1 cellular context compared by ENCODE assay signal in genomic region chr7:130379551-130380120, GRCh38.
TF ChIP-seq lines count a peak whose summit lies in the region.

No MANE protein-coding gene starts in this region.

TF ChIP-seq in GM23338, 12 proteins besides CTCF, POLR2A, EP300 and RAD21 (continued from another document):
- TF ChIP-seq, protein P1, sequence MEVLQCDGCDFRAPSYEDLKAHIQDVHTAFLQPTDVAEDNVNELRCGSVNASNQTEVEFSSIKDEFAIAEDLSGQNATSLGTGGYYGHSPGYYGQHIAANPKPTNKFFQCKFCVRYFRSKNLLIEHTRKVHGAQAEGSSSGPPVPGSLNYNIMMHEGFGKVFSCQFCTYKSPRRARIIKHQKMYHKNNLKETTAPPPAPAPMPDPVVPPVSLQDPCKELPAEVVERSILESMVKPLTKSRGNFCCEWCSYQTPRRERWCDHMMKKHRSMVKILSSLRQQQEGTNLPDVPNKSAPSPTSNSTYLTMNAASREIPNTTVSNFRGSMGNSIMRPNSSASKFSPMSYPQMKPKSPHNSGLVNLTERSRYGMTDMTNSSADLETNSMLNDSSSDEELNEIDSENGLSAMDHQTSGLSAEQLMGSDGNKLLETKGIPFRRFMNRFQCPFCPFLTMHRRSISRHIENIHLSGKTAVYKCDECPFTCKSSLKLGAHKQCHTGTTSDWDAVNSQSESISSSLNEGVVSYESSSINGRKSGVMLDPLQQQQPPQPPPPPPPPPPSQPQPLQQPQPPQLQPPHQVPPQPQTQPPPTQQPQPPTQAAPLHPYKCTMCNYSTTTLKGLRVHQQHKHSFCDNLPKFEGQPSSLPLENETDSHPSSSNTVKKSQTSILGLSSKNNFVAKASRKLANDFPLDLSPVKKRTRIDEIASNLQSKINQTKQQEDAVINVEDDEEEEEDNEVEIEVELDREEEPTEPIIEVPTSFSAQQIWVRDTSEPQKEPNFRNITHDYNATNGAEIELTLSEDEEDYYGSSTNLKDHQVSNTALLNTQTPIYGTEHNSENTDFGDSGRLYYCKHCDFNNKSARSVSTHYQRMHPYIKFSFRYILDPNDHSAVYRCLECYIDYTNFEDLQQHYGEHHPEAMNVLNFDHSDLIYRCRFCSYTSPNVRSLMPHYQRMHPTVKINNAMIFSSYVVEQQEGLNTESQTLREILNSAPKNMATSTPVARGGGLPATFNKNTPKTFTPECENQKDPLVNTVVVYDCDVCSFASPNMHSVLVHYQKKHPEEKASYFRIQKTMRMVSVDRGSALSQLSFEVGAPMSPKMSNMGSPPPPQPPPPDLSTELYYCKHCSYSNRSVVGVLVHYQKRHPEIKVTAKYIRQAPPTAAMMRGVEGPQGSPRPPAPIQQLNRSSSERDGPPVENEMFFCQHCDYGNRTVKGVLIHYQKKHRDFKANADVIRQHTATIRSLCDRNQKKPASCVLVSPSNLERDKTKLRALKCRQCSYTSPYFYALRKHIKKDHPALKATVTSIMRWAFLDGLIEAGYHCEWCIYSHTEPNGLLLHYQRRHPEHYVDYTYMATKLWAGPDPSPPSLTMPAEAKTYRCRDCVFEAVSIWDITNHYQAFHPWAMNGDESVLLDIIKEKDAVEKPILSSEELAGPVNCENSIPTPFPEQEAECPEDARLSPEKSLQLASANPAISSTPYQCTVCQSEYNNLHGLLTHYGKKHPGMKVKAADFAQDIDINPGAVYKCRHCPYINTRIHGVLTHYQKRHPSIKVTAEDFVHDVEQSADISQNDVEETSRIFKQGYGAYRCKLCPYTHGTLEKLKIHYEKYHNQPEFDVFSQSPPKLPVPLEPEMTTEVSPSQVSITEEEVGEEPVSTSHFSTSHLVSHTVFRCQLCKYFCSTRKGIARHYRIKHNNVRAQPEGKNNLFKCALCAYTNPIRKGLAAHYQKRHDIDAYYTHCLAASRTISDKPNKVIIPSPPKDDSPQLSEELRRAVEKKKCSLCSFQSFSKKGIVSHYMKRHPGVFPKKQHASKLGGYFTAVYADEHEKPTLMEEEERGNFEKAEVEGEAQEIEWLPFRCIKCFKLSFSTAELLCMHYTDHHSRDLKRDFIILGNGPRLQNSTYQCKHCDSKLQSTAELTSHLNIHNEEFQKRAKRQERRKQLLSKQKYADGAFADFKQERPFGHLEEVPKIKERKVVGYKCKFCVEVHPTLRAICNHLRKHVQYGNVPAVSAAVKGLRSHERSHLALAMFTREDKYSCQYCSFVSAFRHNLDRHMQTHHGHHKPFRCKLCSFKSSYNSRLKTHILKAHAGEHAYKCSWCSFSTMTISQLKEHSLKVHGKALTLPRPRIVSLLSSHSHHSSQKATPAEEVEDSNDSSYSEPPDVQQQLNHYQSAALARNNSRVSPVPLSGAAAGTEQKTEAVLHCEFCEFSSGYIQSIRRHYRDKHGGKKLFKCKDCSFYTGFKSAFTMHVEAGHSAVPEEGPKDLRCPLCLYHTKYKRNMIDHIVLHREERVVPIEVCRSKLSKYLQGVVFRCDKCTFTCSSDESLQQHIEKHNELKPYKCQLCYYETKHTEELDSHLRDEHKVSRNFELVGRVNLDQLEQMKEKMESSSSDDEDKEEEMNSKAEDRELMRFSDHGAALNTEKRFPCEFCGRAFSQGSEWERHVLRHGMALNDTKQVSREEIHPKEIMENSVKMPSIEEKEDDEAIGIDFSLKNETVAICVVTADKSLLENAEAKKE (CRISPR knock-in tag; IDR thresholded peaks at IDR 0.05): no peak
- no peak for TF ChIP-seq CREB1 (CRISPR knock-in tag; IDR thresholded peaks at IDR 0.05; ENCODE audit: low read depth)
- TF ChIP-seq ZNF331 (CRISPR knock-in tag; IDR thresholded peaks at IDR 0.05; ENCODE audit: low read depth): no peak
- TF ChIP-seq ETS1 (IDR thresholded peaks at IDR 0.05): no peak
- TF ChIP-seq, protein P2, sequence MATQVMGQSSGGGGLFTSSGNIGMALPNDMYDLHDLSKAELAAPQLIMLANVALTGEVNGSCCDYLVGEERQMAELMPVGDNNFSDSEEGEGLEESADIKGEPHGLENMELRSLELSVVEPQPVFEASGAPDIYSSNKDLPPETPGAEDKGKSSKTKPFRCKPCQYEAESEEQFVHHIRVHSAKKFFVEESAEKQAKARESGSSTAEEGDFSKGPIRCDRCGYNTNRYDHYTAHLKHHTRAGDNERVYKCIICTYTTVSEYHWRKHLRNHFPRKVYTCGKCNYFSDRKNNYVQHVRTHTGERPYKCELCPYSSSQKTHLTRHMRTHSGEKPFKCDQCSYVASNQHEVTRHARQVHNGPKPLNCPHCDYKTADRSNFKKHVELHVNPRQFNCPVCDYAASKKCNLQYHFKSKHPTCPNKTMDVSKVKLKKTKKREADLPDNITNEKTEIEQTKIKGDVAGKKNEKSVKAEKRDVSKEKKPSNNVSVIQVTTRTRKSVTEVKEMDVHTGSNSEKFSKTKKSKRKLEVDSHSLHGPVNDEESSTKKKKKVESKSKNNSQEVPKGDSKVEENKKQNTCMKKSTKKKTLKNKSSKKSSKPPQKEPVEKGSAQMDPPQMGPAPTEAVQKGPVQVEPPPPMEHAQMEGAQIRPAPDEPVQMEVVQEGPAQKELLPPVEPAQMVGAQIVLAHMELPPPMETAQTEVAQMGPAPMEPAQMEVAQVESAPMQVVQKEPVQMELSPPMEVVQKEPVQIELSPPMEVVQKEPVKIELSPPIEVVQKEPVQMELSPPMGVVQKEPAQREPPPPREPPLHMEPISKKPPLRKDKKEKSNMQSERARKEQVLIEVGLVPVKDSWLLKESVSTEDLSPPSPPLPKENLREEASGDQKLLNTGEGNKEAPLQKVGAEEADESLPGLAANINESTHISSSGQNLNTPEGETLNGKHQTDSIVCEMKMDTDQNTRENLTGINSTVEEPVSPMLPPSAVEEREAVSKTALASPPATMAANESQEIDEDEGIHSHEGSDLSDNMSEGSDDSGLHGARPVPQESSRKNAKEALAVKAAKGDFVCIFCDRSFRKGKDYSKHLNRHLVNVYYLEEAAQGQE (IDR thresholded peaks at IDR 0.05; ENCODE audit: unreplicated experiment): no peak
- TF ChIP-seq POLR2AphosphoS5 (IDR thresholded peaks at IDR 0.05; ENCODE audit: low read depth): no peak
- TF ChIP-seq EZH2phosphoT487 (IDR thresholded peaks at IDR 0.05; ENCODE audit: unreplicated experiment): no peak
TF ChIP-seq in GM23338: peak in this region for 0.
